In the genomic region with DNA sequence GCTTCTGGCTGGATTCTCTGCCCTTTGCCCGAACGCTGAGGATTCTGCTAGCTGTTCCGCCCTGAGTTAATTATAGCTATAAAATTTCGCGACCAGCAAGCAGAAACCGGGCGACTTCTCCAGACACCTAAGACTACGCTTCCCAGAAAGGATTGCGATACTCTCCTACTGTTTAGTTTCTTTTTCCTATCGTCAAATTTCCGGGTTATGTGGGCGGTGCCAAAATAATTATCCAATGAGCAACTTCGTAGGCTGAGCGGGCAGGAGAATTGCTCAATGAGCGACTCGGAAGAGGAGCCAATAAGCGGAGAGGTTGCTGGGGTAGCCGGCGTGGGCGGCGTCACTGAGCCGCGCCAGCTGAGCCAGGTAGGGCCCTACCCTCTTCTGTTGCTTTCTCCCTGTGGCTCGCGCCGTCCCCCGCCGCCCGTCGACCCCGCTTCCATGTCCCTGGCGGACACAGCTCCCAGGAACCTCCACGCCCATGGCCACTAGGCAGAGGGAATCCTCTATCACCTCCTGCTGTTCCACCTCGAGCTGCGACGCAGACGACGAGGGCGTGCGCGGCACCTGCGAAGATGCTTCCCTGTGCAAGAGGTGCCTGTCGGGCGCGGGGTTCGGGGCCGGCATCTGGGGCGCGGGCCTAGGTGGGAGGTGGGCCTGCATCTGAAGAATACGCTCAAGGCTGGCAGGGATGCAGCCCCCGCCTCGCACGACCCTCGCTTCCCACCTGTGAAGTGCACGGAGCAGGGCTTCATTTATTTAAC, we compare ENCODE assay signal across 8 cellular contexts. TPM values are rescaled to one million over a fixed set of nuclear protein-coding genes. Genes with fewer than 3 reads are reported as not detected.
DNase-seq lines count a peak whose midpoint lies in the region; ATAC-seq and TF ChIP-seq lines count a peak whose summit lies in the region.

TSS of gene LCMT1 (plus strand) at position 340 of the 764 bp plus-strand sequence. CDS start at position 482, 142 bp downstream.

- peak within 1 kb of the TSS; percentile 98 for H3K4me3 ChIP-seq in BJ (ENCODE audit: low read depth, low read length)
- H3K4me3 ChIP-seq in colonic mucosa, result peak within 1 kb of the TSS; percentile 98

- no peaks in the 10 kb centered on the region for H3K27me3 ChIP-seq in BJ (ENCODE audit: control insufficient read depth, insufficient read depth, low read length)
- H3K27me3 ChIP-seq in colonic mucosa, result no peaks in the 10 kb centered on the region
- no peaks in the 10 kb centered on the region for H3K27me3 ChIP-seq in layer of hippocampus (ENCODE audit: control insufficient read depth, insufficient read depth, low read length)

- no peaks in the 10 kb centered on the region for H3K27me3 Mint-ChIP-seq in activated CD4-positive, alpha-beta T cell treated with anti-CD3 and anti-CD28 coated beads, Interleukin-2, amount 10 ng/mL, durations not matched to agents 24 days and 14 days

- H3K9me3 ChIP-seq in colonic mucosa, result no peaks in the 10 kb centered on the region

- peak within 1 kb of the TSS; percentile 99 for H3K27ac Mint-ChIP-seq in activated CD4-positive, alpha-beta T cell treated with anti-CD3 and anti-CD28 coated beads, Interleukin-2, amount 10 ng/mL, durations not matched to agents 24 days and 14 days

- H3K9ac ChIP-seq in colonic mucosa (ENCODE audit: low read depth in 2 of 2, low read length in 2 of 2), result peak within 1 kb of the TSS; percentile 71 to 88

- intact Hi-C loops in activated CD4-positive, alpha-beta T cell treated with anti-CD3 and anti-CD28 coated beads, Interleukin-2, amount 10 ng/mL, durations not matched to agents 24 days and 14 days (cut with micrococcal nuclease), result loop anchor here (1.0 to 2.0 kb wide), 3 partner anchors 19 to 147 kb away; no protein-coding TSS in a partner anchor
- intact Hi-C loops in colonic mucosa (cut with DNase I), result no loop called here

- CTCF ChIA-PET in BJ (lab: Yijun Ruan, JAX), result interaction anchor here (0.6 to 1.0 kb wide), 3 partner anchors 18 to 54 kb away, joined by 3 read pairs; no protein-coding TSS in a partner anchor

- no peaks in the 10 kb centered on the region; the same call in 1 of the 2 replicates for H3K36me3 ChIP-seq in BJ (ENCODE audit: control insufficient read depth, insufficient read depth, low read length)
- H3K36me3 ChIP-seq in colonic mucosa, result no peaks in the 10 kb centered on the region

- H3K4me1 ChIP-seq in colonic mucosa, result peaks cover 23% of the 10 kb centered on the region

- peak within 1 kb of the TSS; percentile 82 for H3K27ac ChIP-seq in colonic mucosa
- peak within 1 kb of the TSS; percentile 83 for H3K27ac ChIP-seq in layer of hippocampus (ENCODE audit: low read depth, low read length)

- peaks cover 12% of the 10 kb centered on the region for H3K36me3 Mint-ChIP-seq in activated CD4-positive, alpha-beta T cell treated with anti-CD3 and anti-CD28 coated beads, Interleukin-2, amount 10 ng/mL, durations not matched to agents 24 days and 14 days (ENCODE audit: low read depth)

- no peaks in the 10 kb centered on the region for H3K9me3 Mint-ChIP-seq in activated CD4-positive, alpha-beta T cell treated with anti-CD3 and anti-CD28 coated beads, Interleukin-2, amount 10 ng/mL, durations not matched to agents 24 days and 14 days

- H3K4me1 Mint-ChIP-seq in activated CD4-positive, alpha-beta T cell treated with anti-CD3 and anti-CD28 coated beads, Interleukin-2, amount 10 ng/mL, durations not matched to agents 24 days and 14 days, result peaks cover 47% of the 10 kb centered on the region

- TF ChIP-seq CTCF in BJ (IDR thresholded peaks at IDR 0.05; ENCODE audit: insufficient read depth, low read depth, low read length) (peak; percentile 14; the same call in 1 of the 2 replicates), colonic mucosa (IDR thresholded peaks at IDR 0.05) (no peak)

- POLR2A ChIA-PET in BJ (lab: Charles Lee), result interaction anchor here (0.6 kb wide), 1 partner anchor 136 kb away, joined by 5 read pairs; no protein-coding TSS in a partner anchor

- ATAC-seq in GM19324 (IDR thresholded peaks at IDR 0.05; ENCODE audit: low FRiP score, unreplicated experiment) (peak; percentile 96), HG03469 (IDR thresholded peaks at IDR 0.05; ENCODE audit: unreplicated experiment) (peak; percentile 76)

- peak within 1 kb of the TSS; percentile 98 for H3K4me3 Mint-ChIP-seq in activated CD4-positive, alpha-beta T cell treated with anti-CD3 and anti-CD28 coated beads, Interleukin-2, amount 10 ng/mL, durations not matched to agents 24 days and 14 days

- DNase-seq in BJ (ENCODE audit: low read depth) (peak; percentile 96), NCI-H526 treated with DMSO at 0.1 percent for 48 hours (lab: John Stamatoyannopoulos, UW) (peak; percentile 98), colonic mucosa (peak; percentile 96)
- DNase-seq in activated CD4-positive, alpha-beta T cell treated with anti-CD3 and anti-CD28 coated beads, Interleukin-2, amount 10 ng/mL, durations not matched to agents 24 days and 14 days, result peak; percentile 98
- DNase-seq in stimulated activated CD4-positive, alpha-beta T cell treated with anti-CD3 and anti-CD28 coated beads, Interleukin-1b, Interleukin-23, amount 100 ng/mL, for 4 hours (ENCODE audit: low read depth in 2 of 2), result peak; percentile 83 to 87

RNA-seq across cellular contexts. Expression of gene LCMT1, which starts in this region (rescaled TPM):
- 32.2 and 39.6 TPM in 2 replicates for polyA plus RNA-seq in BJ (2011; rRNA removed)
- 25.0 and 34.3 TPM in 2 replicates for polyA minus RNA-seq in BJ (2011; rRNA and poly(A)+ RNA removed)
- total RNA-seq in activated CD4-positive, alpha-beta T cell treated with anti-CD3 and anti-CD28 coated beads, Interleukin-2, amount 10 ng/mL, durations not matched to agents 24 days and 14 days, result 32.8 and 38.7 TPM in 2 replicates
- 10 to 100 TPM; 46.9 to 47.6 TPM for total RNA-seq in colonic mucosa

Comparison
In these comparisons a context has a peak if more than half of its experiments do, and no peak if none do; other contexts are left out.
1. Peak in every context shown above with its lines: DNase-seq, ATAC-seq, H3K4me3 ChIP-seq and H3K27ac ChIP-seq.